ENCODE assay signal across 16 cellular contexts in genomic region chr15:37221671-37222207, GRCh38.
DNase-seq lines count a peak whose midpoint lies in the region; ATAC-seq, FAIRE-seq and TF ChIP-seq lines count a peak whose summit lies in the region.
"Had no signal": no experiment of that assay in that cellular context is flagged by ENCODE, and none has a peak within 500 bp of the region (broad histone marks: within the 10 kb centered on the region; RNA-seq: fewer than 3 reads in every experiment).

No MANE protein-coding gene starts in this region.

- H3K36me3 ChIP-seq in liver (ENCODE audit: control insufficient read depth in 4 of 4, insufficient read depth in 3 of 4, low read depth in 1 of 4, low read length in 3 of 4) (no peaks in the 10 kb centered on the region), HepG2 (replicated peaks in 1 of 2; ENCODE audit: control insufficient read depth in 1 of 2, insufficient read depth in 2 of 2, low read length in 2 of 2) (no peaks in the 10 kb centered on the region), hepatocyte (replicated peaks; ENCODE audit: insufficient read depth, low read depth) (no peaks in the 10 kb centered on the region), brain microvascular endothelial cell (replicated peaks) (no peaks in the 10 kb centered on the region)
- H3K36me3 ChIP-seq: MG63 had no signal

- no peaks in the 10 kb centered on the region for H3K9me2 ChIP-seq in hepatocyte (replicated peaks; ENCODE audit: insufficient read depth)

- H3K4me1 ChIP-seq in liver (ENCODE audit: control insufficient read depth in 4 of 4, insufficient read depth in 4 of 4, low read length in 3 of 4) = peaks cover 0 to 27% (median 25%) of the 10 kb centered on the region in 4 donors
- peaks cover 26% of the 10 kb centered on the region for H3K4me1 ChIP-seq in HepG2 (ENCODE audit: insufficient read depth, low read length)
- peaks cover 2% of the 10 kb centered on the region for H3K4me1 ChIP-seq in hepatocyte (ENCODE audit: insufficient read depth)

- H3K9ac ChIP-seq in liver (ENCODE audit: low read depth in 1 of 2, low read length in 2 of 2) (no peak overlapping the region), HepG2 (ENCODE audit: insufficient read depth, low read depth, low read length) (no peak overlapping the region)

- H2AFZ ChIP-seq in HepG2 (ENCODE audit: low read length) (no peak overlapping the region), hepatocyte (peak overlapping the region; percentile 19)

- no TSS peak for BruUV-seq in HepG2 (replicated peaks; lab: Mats Ljungman, UMichigan)

- WGBS in liver = 90% methylated on average over 7 of the region's 7 CpGs
- 32% methylated on average over 7 of the region's 7 CpGs for WGBS in HepG2 (ENCODE audit: low lambda C conversion rate)
- 75% methylated on average over 7 of the region's 7 CpGs for WGBS in hepatocyte (ENCODE audit: low lambda C conversion rate, missing lambda C conversion rate)

- H3K27me3 ChIP-seq in liver (ENCODE audit: control insufficient read depth in 4 of 4, insufficient read depth in 4 of 4, low read length in 3 of 4) (no peaks in the 10 kb centered on the region), HepG2 (ENCODE audit: control insufficient read depth in 1 of 2, insufficient read depth in 2 of 2, low read length in 2 of 2) (no peaks in the 10 kb centered on the region), hepatocyte (no peaks in the 10 kb centered on the region), brain microvascular endothelial cell (replicated peaks) (no peaks in the 10 kb centered on the region)
- H3K27me3 ChIP-seq: MG63 had no signal

- TF ChIP-seq CTCF in liver (IDR thresholded peaks at IDR 0.05; ENCODE audit: low read depth, low read length, missing input control) = no peak
- TF ChIP-seq CTCF in HepG2 (CRISPR knock-in tag; IDR thresholded peaks at IDR 0.05) = no peak
- no peak for TF ChIP-seq CTCF in hepatocyte (IDR thresholded peaks at IDR 0.05; ENCODE audit: poor library complexity)
- no peak for TF ChIP-seq CTCF in brain microvascular endothelial cell (IDR thresholded peaks at IDR 0.05; ENCODE audit: low read depth, low read length, missing control alignments)

- H3K4me2 ChIP-seq in HepG2 (ENCODE audit: low read depth, low read length) (no peak overlapping the region), hepatocyte (no peak overlapping the region)

- no peak overlapping the region for H3K27ac ChIP-seq in liver (ENCODE audit: low read depth in 1 of 2, low read length in 2 of 2)
- H3K27ac ChIP-seq in HepG2 (ENCODE audit: extremely low read length, insufficient read depth, low read length) = no peak overlapping the region
- H3K27ac ChIP-seq in hepatocyte = no peak overlapping the region
- H3K27ac ChIP-seq in brain microvascular endothelial cell = no peak overlapping the region

- in situ Hi-C loops in HepG2 (cut with HindIII; ENCODE audit: extremely low pct_ligation_motif_present, low pct_unique_long_range_greater_than_20kb) (no loop called here), brain microvascular endothelial cell (cut with HindIII; ENCODE audit: low pct_ligation_motif_present, low sequenced_read_pairs) (no loop called here)

- DNase-seq in HepG2 (ENCODE audit: low spot score) = no peak
- peak; percentile 8 for DNase-seq in OCI-M1 (lab: John Stamatoyannopoulos, UW)
- no peak for DNase-seq in hepatocyte (ENCODE audit: low spot score)
- DNase-seq in activated naive CD4-positive, alpha-beta T cell treated with Interleukin-2 at 50 U/mL for 16 hours = no peak
- DNase-seq in brain microvascular endothelial cell = no peak
- DNase-seq: CD4-positive, CD25-positive, alpha-beta regulatory T cell; DMS79; H7; IMR-90; Karpas-422; MG63; NCI-H526 treated with DMSO at 0.1 percent for 48 hours; RPMI8226; SIG-M5 had no signal

- no peak overlapping the region for H3K4me3 ChIP-seq in liver (ENCODE audit: low read depth in 1 of 3, low read length in 3 of 3)
- no peak overlapping the region for H3K4me3 ChIP-seq in HepG2 (replicated peaks in 1 of 3; ENCODE audit: insufficient read depth in 1 of 3, low read depth in 2 of 3, low read length in 3 of 3)
- H3K4me3 ChIP-seq in hepatocyte = no peak overlapping the region
- no peak overlapping the region for H3K4me3 ChIP-seq in brain microvascular endothelial cell (ENCODE audit: low read depth, low read length)
- H3K4me3 ChIP-seq: MG63 had no signal

- TF ChIP-seq RAD21 in liver (IDR thresholded peaks at IDR 0.05) = no peak
- no peak for TF ChIP-seq RAD21 in HepG2 (CRISPR knock-in tag; IDR thresholded peaks at IDR 0.05)

- ATAC-seq in HepG2 (no peak), HG02885 (IDR thresholded peaks at IDR 0.05; ENCODE audit: poor library complexity, unreplicated experiment) (no peak)

- POLR2A ChIA-PET in HepG2 (lab: Yijun Ruan, JAX) = no interaction called here

- CTCF ChIA-PET in HepG2 (lab: Yijun Ruan, JAX; ENCODE audit: low intra/inter-chr PET ratio, low total read pairs) = no interaction called here

- H3K79me2 ChIP-seq in HepG2 (ENCODE audit: insufficient read depth, low read length) (no peaks in the 10 kb centered on the region), hepatocyte (no peaks in the 10 kb centered on the region)

- H3K9me3 ChIP-seq in liver (ENCODE audit: control insufficient read depth in 4 of 4, low read length in 3 of 4) (no peaks in the 10 kb centered on the region), HepG2 (ENCODE audit: low read length) (no peaks in the 10 kb centered on the region), hepatocyte (ENCODE audit: low read depth) (no peaks in the 10 kb centered on the region)
- H3K9me3 ChIP-seq: MG63 had no signal

- intact Hi-C loops in HepG2 (cut with micrococcal nuclease; ENCODE audit: unreplicated experiment) = no loop called here

- no peak for TF ChIP-seq POLR2A in HepG2 (IDR thresholded peaks at IDR 0.05; ENCODE audit: insufficient read depth in 1 of 2, low read depth in 2 of 2, low read length in 2 of 2)

- no peak for TF ChIP-seq EP300 in HepG2 (IDR thresholded peaks at IDR 0.05; ENCODE audit: low read depth in 2 of 2, low read length in 2 of 2)
- no peak for TF ChIP-seq EP300 in HepG2 (CRISPR knock-in tag; IDR thresholded peaks at IDR 0.05; ENCODE audit: borderline replicate concordance)

- no peaks in the 10 kb centered on the region for H4K20me1 ChIP-seq in HepG2 (ENCODE audit: insufficient read depth, low read length)
- no peaks in the 10 kb centered on the region for H4K20me1 ChIP-seq in hepatocyte (ENCODE audit: insufficient read depth, poor library complexity, severe bottlenecking)

- FAIRE-seq in HepG2 (lab: Jason Lieb, UNC) = no peak

TF ChIP-seq in liver, 16 proteins besides CTCF, POLR2A, EP300 and RAD21:
- no peak for TF ChIP-seq FOXA2 (IDR thresholded peaks at IDR 0.05)
- no peak for TF ChIP-seq HNF4A (conservative IDR thresholded peaks at IDR 0.05)
- no peak for TF ChIP-seq SP1 (IDR thresholded peaks at IDR 0.05)
- peak; percentile 33 for TF ChIP-seq YY1 (IDR thresholded peaks at IDR 0.05)
- TF ChIP-seq, protein P1, sequence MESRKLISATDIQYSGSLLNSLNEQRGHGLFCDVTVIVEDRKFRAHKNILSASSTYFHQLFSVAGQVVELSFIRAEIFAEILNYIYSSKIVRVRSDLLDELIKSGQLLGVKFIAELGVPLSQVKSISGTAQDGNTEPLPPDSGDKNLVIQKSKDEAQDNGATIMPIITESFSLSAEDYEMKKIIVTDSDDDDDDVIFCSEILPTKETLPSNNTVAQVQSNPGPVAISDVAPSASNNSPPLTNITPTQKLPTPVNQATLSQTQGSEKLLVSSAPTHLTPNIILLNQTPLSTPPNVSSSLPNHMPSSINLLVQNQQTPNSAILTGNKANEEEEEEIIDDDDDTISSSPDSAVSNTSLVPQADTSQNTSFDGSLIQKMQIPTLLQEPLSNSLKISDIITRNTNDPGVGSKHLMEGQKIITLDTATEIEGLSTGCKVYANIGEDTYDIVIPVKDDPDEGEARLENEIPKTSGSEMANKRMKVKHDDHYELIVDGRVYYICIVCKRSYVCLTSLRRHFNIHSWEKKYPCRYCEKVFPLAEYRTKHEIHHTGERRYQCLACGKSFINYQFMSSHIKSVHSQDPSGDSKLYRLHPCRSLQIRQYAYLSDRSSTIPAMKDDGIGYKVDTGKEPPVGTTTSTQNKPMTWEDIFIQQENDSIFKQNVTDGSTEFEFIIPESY (IDR thresholded peaks at IDR 0.05) = no peak
- TF ChIP-seq NR2F2 (IDR thresholded peaks at IDR 0.05) = no peak
- no peak for TF ChIP-seq TAF1 (conservative IDR thresholded peaks at IDR 0.05)

TF ChIP-seq in HepG2, 621 proteins besides CTCF, POLR2A, EP300 and RAD21:
- peak in 1 of 2 experiments; percentile 7; a peak in 1 of 4 replicates for TF ChIP-seq MAFK (conservative IDR thresholded peaks at IDR 0.05 in 1 of 2, IDR thresholded peaks at IDR 0.05 in 1 of 2; ENCODE audit: low read length in 2 of 2)
- no peak for TF ChIP-seq ZNF775 (CRISPR knock-in tag; IDR thresholded peaks at IDR 0.05; ENCODE audit: borderline replicate concordance)
- TF ChIP-seq ZNF7 (CRISPR knock-in tag; IDR thresholded peaks at IDR 0.05) = no peak
- TF ChIP-seq SIX4 (CRISPR knock-in tag; IDR thresholded peaks at IDR 0.05) = no peak
